Comparison of ENCODE assay signal across 8 cellular contexts in the genomic region with DNA sequence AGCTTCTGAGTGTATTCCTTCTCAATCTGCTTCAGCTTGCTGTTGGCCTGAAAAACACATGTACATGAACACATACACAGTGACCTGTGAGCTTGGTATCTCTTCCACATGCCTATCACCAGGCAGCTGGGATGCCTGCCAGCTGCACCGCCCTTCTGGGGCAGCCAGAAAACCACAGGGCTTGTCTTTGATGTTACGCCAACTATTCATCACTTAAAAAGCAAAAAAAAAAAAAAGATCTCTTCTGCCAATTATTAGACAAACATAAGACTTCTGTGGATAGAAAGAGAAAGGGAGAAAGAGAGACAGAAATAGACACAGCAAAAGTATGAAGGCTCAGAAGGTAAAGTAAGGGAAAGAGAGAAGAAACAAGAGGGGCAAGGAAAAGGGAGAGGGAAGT.
DNase-seq lines count a peak whose midpoint lies in the region; ATAC-seq and TF ChIP-seq lines count a peak whose summit lies in the region.

No MANE protein-coding gene starts in this region.

- no TSS peak for BruUV-seq in PC-3 (replicated peaks; lab: Mats Ljungman, UMichigan)

- H3K27ac ChIP-seq in PC-3 (ENCODE audit: low read length) = no peak overlapping the region
- peak overlapping the region; percentile 29 for H3K27ac ChIP-seq in left ventricle myocardium inferior (replicated peaks)

- H3K27me3 Mint-ChIP-seq in activated T-helper 1 cell treated with anti-CD3 and anti-CD28 coated beads, Interleukin-12 subunit alpha, Interleukin-12 subunit beta, Interleukin-2, Interleukin-4 antibody, amounts not matched to agents 30 ng/mL and 10 ng/mL and 1 ng/mL, durations not matched to agents 14 hours and 24 hours and 36 hours (ENCODE audit: insufficient read depth) = peaks cover 9% of the 10 kb centered on the region
- H3K27me3 Mint-ChIP-seq in activated naive CD4-positive, alpha-beta T cell treated with anti-CD3 and anti-CD28 coated beads for 36 hours (ENCODE audit: low read depth) = no peaks in the 10 kb centered on the region

- H3K4me2 ChIP-seq in PC-3 (ENCODE audit: low read length) = peak overlapping the region; percentile 38

- H3F3A ChIP-seq in PC-3 (ENCODE audit: low read length, unreplicated experiment) = no peaks in the 10 kb centered on the region

- peak; percentile 43 for DNase-seq in activated T-helper 1 cell treated with Interleukin-2 at 50 U/mL for 16 hours (ENCODE audit: low read depth)
- no peak for DNase-seq in activated T-helper 1 cell treated with anti-CD3 and anti-CD28 coated beads, Interleukin-12 subunit alpha, Interleukin-12 subunit beta, Interleukin-2, Interleukin-4 antibody, amounts not matched to agents 30 ng/mL and 10 ng/mL and 1 ng/mL, durations not matched to agents 14 hours and 24 hours and 36 hours (ENCODE audit: low spot score)
- peak; percentile 99 for DNase-seq in PC-3
- DNase-seq in activated naive CD4-positive, alpha-beta T cell treated with anti-CD3 and anti-CD28 coated beads for 36 hours = peak; percentile 63
- peak; percentile 73 for DNase-seq in left ventricle myocardium inferior
- peak; percentile 21 to 56 for DNase-seq in stimulated activated CD4-positive, alpha-beta T cell treated with anti-CD3 and anti-CD28 coated beads, Interleukin-4, amount 100 ng/mL, for 4 hours
- DNase-seq in NCI-H524 treated with DMSO at 0.1 percent for 48 hours (lab: John Stamatoyannopoulos, UW) = no peak

- H3K9me3 Mint-ChIP-seq in activated T-helper 1 cell treated with anti-CD3 and anti-CD28 coated beads, Interleukin-12 subunit alpha, Interleukin-12 subunit beta, Interleukin-2, Interleukin-4 antibody, amounts not matched to agents 30 ng/mL and 10 ng/mL and 1 ng/mL, durations not matched to agents 14 hours and 24 hours and 36 hours = peaks cover 6% of the 10 kb centered on the region
- H3K9me3 Mint-ChIP-seq in activated naive CD4-positive, alpha-beta T cell treated with anti-CD3 and anti-CD28 coated beads for 36 hours = no peaks in the 10 kb centered on the region

- CTCF ChIA-PET in PC-3 (lab: Charles Lee) = interaction anchor here (0.6 kb wide), 1 partner anchor 519 kb away, joined by 3 read pairs; no protein-coding TSS in a partner anchor
- CTCF ChIA-PET in activated naive CD4-positive, alpha-beta T cell treated with anti-CD3 and anti-CD28 coated beads for 36 hours (lab: Charles Lee) = interaction anchor here (0.7 kb wide), 1 partner anchor 390 kb away, joined by 5 read pairs; no protein-coding TSS in a partner anchor

- no peak overlapping the region for H3K4me3 Mint-ChIP-seq in activated T-helper 1 cell treated with anti-CD3 and anti-CD28 coated beads, Interleukin-12 subunit alpha, Interleukin-12 subunit beta, Interleukin-2, Interleukin-4 antibody, amounts not matched to agents 30 ng/mL and 10 ng/mL and 1 ng/mL, durations not matched to agents 14 hours and 24 hours and 36 hours
- H3K4me3 Mint-ChIP-seq in activated naive CD4-positive, alpha-beta T cell treated with anti-CD3 and anti-CD28 coated beads for 36 hours = no peak overlapping the region

- no peak overlapping the region for H2AFZ ChIP-seq in PC-3 (ENCODE audit: low read length)

- no peak overlapping the region for H3K27ac Mint-ChIP-seq in activated T-helper 1 cell treated with anti-CD3 and anti-CD28 coated beads, Interleukin-12 subunit alpha, Interleukin-12 subunit beta, Interleukin-2, Interleukin-4 antibody, amounts not matched to agents 30 ng/mL and 10 ng/mL and 1 ng/mL, durations not matched to agents 14 hours and 24 hours and 36 hours
- no peak overlapping the region for H3K27ac Mint-ChIP-seq in activated naive CD4-positive, alpha-beta T cell treated with anti-CD3 and anti-CD28 coated beads for 36 hours

- no peaks in the 10 kb centered on the region for H3K27me3 ChIP-seq in PC-3 (ENCODE audit: low read length)
- no peaks in the 10 kb centered on the region for H3K27me3 ChIP-seq in left ventricle myocardium inferior (ENCODE audit: low read depth)

- peaks cover 6% of the 10 kb centered on the region for H3K4me1 Mint-ChIP-seq in activated T-helper 1 cell treated with anti-CD3 and anti-CD28 coated beads, Interleukin-12 subunit alpha, Interleukin-12 subunit beta, Interleukin-2, Interleukin-4 antibody, amounts not matched to agents 30 ng/mL and 10 ng/mL and 1 ng/mL, durations not matched to agents 14 hours and 24 hours and 36 hours (ENCODE audit: low read depth)
- H3K4me1 Mint-ChIP-seq in activated naive CD4-positive, alpha-beta T cell treated with anti-CD3 and anti-CD28 coated beads for 36 hours (ENCODE audit: low read depth) = peaks cover 21% of the 10 kb centered on the region

- H3K36me3 Mint-ChIP-seq in activated T-helper 1 cell treated with anti-CD3 and anti-CD28 coated beads, Interleukin-12 subunit alpha, Interleukin-12 subunit beta, Interleukin-2, Interleukin-4 antibody, amounts not matched to agents 30 ng/mL and 10 ng/mL and 1 ng/mL, durations not matched to agents 14 hours and 24 hours and 36 hours (ENCODE audit: low read depth) = no peaks in the 10 kb centered on the region
- H3K36me3 Mint-ChIP-seq in activated naive CD4-positive, alpha-beta T cell treated with anti-CD3 and anti-CD28 coated beads for 36 hours (ENCODE audit: low read depth) = no peaks in the 10 kb centered on the region

- no peak overlapping the region for H3K9ac ChIP-seq in PC-3 (ENCODE audit: low read length)

- intact Hi-C loops in activated T-helper 1 cell treated with anti-CD3 and anti-CD28 coated beads, Interleukin-12 subunit alpha, Interleukin-12 subunit beta, Interleukin-2, Interleukin-4 antibody, amounts not matched to agents 30 ng/mL and 10 ng/mL and 1 ng/mL, durations not matched to agents 14 hours and 24 hours and 36 hours (cut with micrococcal nuclease) = no loop called here
- intact Hi-C loops in PC-3 (cut with micrococcal nuclease) (loop anchor here (1.0 to 5.0 kb wide), 4 partner anchors 35 to 190 kb away; a partner anchor contains a TSS), left ventricle myocardium inferior (cut with micrococcal nuclease) (no loop called here)
- intact Hi-C loops in activated naive CD4-positive, alpha-beta T cell treated with anti-CD3 and anti-CD28 coated beads for 36 hours (cut with micrococcal nuclease) = no loop called here

- H3K9me3 ChIP-seq in PC-3 (ENCODE audit: low read length) = no peaks in the 10 kb centered on the region
- no peaks in the 10 kb centered on the region for H3K9me3 ChIP-seq in left ventricle myocardium inferior (replicated peaks)

- no peaks in the 10 kb centered on the region for H4K20me1 ChIP-seq in PC-3 (ENCODE audit: low read length)

- H3K4me3 ChIP-seq in PC-3 (ENCODE audit: low read length) = no peak overlapping the region
- H3K4me3 ChIP-seq in left ventricle myocardium inferior = no peak overlapping the region

- TF ChIP-seq CTCF in PC-3 (conservative IDR thresholded peaks at IDR 0.05; ENCODE audit: low read depth, low read length) (no peak), left ventricle myocardium inferior (IDR thresholded peaks at IDR 0.05; ENCODE audit: borderline replicate concordance) (no peak)

- POLR2A ChIA-PET in PC-3 (lab: Charles Lee; ENCODE audit: unreplicated experiment) = interaction anchor here (0.7 kb wide), 1 partner anchor 75 kb away, joined by 5 read pairs; no protein-coding TSS in a partner anchor

- H3K9me2 ChIP-seq in PC-3 (replicated peaks; ENCODE audit: low read length) = no peaks in the 10 kb centered on the region

- H3K36me3 ChIP-seq in PC-3 (ENCODE audit: low read depth, low read length) (no peaks in the 10 kb centered on the region), left ventricle myocardium inferior (no peaks in the 10 kb centered on the region)

- H3K4me1 ChIP-seq in PC-3 (ENCODE audit: insufficient read depth, low read length) (peaks cover 26% of the 10 kb centered on the region), left ventricle myocardium inferior (peaks cover 17% of the 10 kb centered on the region)

- H3K79me2 ChIP-seq in PC-3 (ENCODE audit: low read length) = no peaks in the 10 kb centered on the region

- peak; percentile 95 for ATAC-seq in PC-3
- ATAC-seq in GM18502 (IDR thresholded peaks at IDR 0.05; ENCODE audit: poor library complexity, unreplicated experiment) = no peak

Comparison
In these comparisons a context has a peak if more than half of its experiments do, and no peak if none do; other contexts are left out.
1. DNase-seq: peak in activated T-helper 1 cell treated with Interleukin-2 at 50 U/mL for 16 hours (single experiment), PC-3 (single experiment), activated naive CD4-positive, alpha-beta T cell treated with anti-CD3 and anti-CD28 coated beads for 36 hours (single experiment), left ventricle myocardium inferior (single experiment) and stimulated activated CD4-positive, alpha-beta T cell treated with anti-CD3 and anti-CD28 coated beads, Interleukin-4, amount 100 ng/mL, for 4 hours (2 of 2); none in activated T-helper 1 cell treated with anti-CD3 and anti-CD28 coated beads, Interleukin-12 subunit alpha, Interleukin-12 subunit beta, Interleukin-2, Interleukin-4 antibody, amounts not matched to agents 30 ng/mL and 10 ng/mL and 1 ng/mL, durations not matched to agents 14 hours and 24 hours and 36 hours (single experiment) and NCI-H524 treated with DMSO at 0.1 percent for 48 hours (single experiment).